1 cellular context compared by ENCODE assay signal in genomic region chr1:146036990-146037646, GRCh38.
A peak's percentile ranks its signal among the peaks of the same experiment; 100 is the strongest.
TF ChIP-seq lines count a peak whose summit lies in the region.

No MANE protein-coding gene starts in this region.

TF ChIP-seq in K562, 482 proteins besides CTCF, POLR2A, EP300 and RAD21 (continued from another document and continues in another):
- TF ChIP-seq ZNF407 (IDR thresholded peaks at IDR 0.05; ENCODE audit: low read depth) (peak; percentile 76), ZNF3 (CRISPR knock-in tag; IDR thresholded peaks at IDR 0.05) (no peak), ZNF766 (CRISPR knock-in tag; conservative IDR thresholded peaks at IDR 0.05) (no peak), STAT6 (CRISPR knock-in tag; IDR thresholded peaks at IDR 0.05) (0 out of 2 replicates have a peak, but pooled peaks have one; percentile 68), BCL6 (CRISPR knock-in tag; IDR thresholded peaks at IDR 0.05) (no peak), ILK (tag; IDR thresholded peaks at IDR 0.05; ENCODE audit: borderline replicate concordance, low read depth) (no peak), FOXP1 (CRISPR knock-in tag; IDR thresholded peaks at IDR 0.05) (no peak; the same call in 1 of the 2 replicates), TAF9B (IDR thresholded peaks at IDR 0.05; ENCODE audit: partially characterized antibody) (peak; percentile 30), BMI1 (IDR thresholded peaks at IDR 0.05; ENCODE audit: low read length) (no peak), GATAD2B (IDR thresholded peaks at IDR 0.05; ENCODE audit: borderline replicate concordance) (no peak; the same call in 1 of the 2 replicates), NFE2 (IDR thresholded peaks at IDR 0.05; ENCODE audit: low read depth) (no peak), ZFP30 (CRISPR knock-in tag; IDR thresholded peaks at IDR 0.05; ENCODE audit: borderline replicate concordance) (no peak), AFF1 (IDR thresholded peaks at IDR 0.05; ENCODE audit: low read depth in 1 of 2, partially characterized antibody in 2 of 2) (peak in 1 of 2 experiments; percentile 55), DPF2 (IDR thresholded peaks at IDR 0.05) (no peak; the same call in 1 of the 2 replicates), MEIS2 (IDR thresholded peaks at IDR 0.05; ENCODE audit: partially characterized antibody) (peak; percentile 14), SFPQ (IDR thresholded peaks at IDR 0.05; ENCODE audit: low read depth, low read length) (no peak), CREBBP (IDR thresholded peaks at IDR 0.05; ENCODE audit: low read depth, low read length) (no peak), IRF9 (tag; IDR thresholded peaks at IDR 0.05) (no peak), MEF2D (tag; conservative IDR thresholded peaks at IDR 0.05; ENCODE audit: low read depth) (no peak), HOMEZ (CRISPR knock-in tag; IDR thresholded peaks at IDR 0.05) (no peak), TGIF2 (CRISPR knock-in tag; IDR thresholded peaks at IDR 0.05) (no peak), FOXO4 (CRISPR knock-in tag; IDR thresholded peaks at IDR 0.05) (no peak), DMBX1 (CRISPR knock-in tag; IDR thresholded peaks at IDR 0.05; ENCODE audit: borderline replicate concordance) (peak; percentile 47; the same call in 1 of the 2 replicates), CHD2 (IDR thresholded peaks at IDR 0.05; ENCODE audit: low read depth, low read length) (peak; percentile 45; the same call in 1 of the 2 replicates), ZNF780A (CRISPR knock-in tag; IDR thresholded peaks at IDR 0.05) (no peak), ZKSCAN3 (CRISPR knock-in tag; IDR thresholded peaks at IDR 0.05) (no peak), TOE1 (IDR thresholded peaks at IDR 0.05; ENCODE audit: borderline replicate concordance) (no peak), TOE1 (CRISPR knock-in tag; IDR thresholded peaks at IDR 0.05; ENCODE audit: borderline replicate concordance, low read depth) (no peak), E2F8 (IDR thresholded peaks at IDR 0.05; ENCODE audit: low read depth, partially characterized antibody) (no peak)
